9 cellular contexts compared by ENCODE assay signal in genomic region chr13:66689037-66689619, GRCh38.
DNase-seq lines count a peak whose midpoint lies in the region; FAIRE-seq and TF ChIP-seq lines count a peak whose summit lies in the region.
"Had no signal": no experiment of that assay in that cellular context is flagged by ENCODE, and none has a peak within 500 bp of the region (broad histone marks: within the 10 kb centered on the region; RNA-seq: fewer than 3 reads in every experiment).

No MANE protein-coding gene starts in this region.

- H3K4me3 Mint-ChIP-seq in endodermal cell: no peak overlapping the region
- no peak overlapping the region for H3K4me3 Mint-ChIP-seq in osteocyte (ENCODE audit: unreplicated experiment)

- no peaks in the 10 kb centered on the region for H3K36me3 ChIP-seq in endodermal cell (ENCODE audit: control insufficient read depth, insufficient read depth, low read length)

- H3K27ac Mint-ChIP-seq in endodermal cell (no peak overlapping the region), osteocyte (ENCODE audit: unreplicated experiment) (no peak overlapping the region)

- H3K9me3 ChIP-seq in endodermal cell (ENCODE audit: control insufficient read depth, low read length): peaks cover 21% of the 10 kb centered on the region

- no peaks in the 10 kb centered on the region for H3K27me3 Mint-ChIP-seq in endodermal cell (ENCODE audit: insufficient read depth)
- no peaks in the 10 kb centered on the region for H3K27me3 Mint-ChIP-seq in osteocyte (ENCODE audit: unreplicated experiment)

- TF ChIP-seq POLR2A in H54 (IDR thresholded peaks at IDR 0.05; ENCODE audit: low read depth, low read length): no peak

- DNase-seq in GM13977 (ENCODE audit: low spot score) (no peak), NCI-H2227 treated with DMSO at 0.1 percent for 48 hours (lab: John Stamatoyannopoulos, UW) (peak; percentile 53), endodermal cell (no peak), osteocyte (ENCODE audit: extremely low spot score, unreplicated experiment) (no peak), H54 (ENCODE audit: insufficient read length, low spot score) (no peak), NCI-H774 (lab: John Stamatoyannopoulos, UW) (no peak)
- DNase-seq in stimulated activated CD4-positive, alpha-beta T cell treated with anti-CD3 and anti-CD28 coated beads, Interleukin-2, amount 100 ng/mL, for 24 hours: no peak
- DNase-seq: activated CD4-positive, alpha-beta T cell treated with anti-CD3 and anti-CD28 coated beads, Interleukin-2, amount 50 U/mL, for 1 hour; RPMI8226 had no signal

- H3K4me1 Mint-ChIP-seq in endodermal cell (no peaks in the 10 kb centered on the region), osteocyte (ENCODE audit: unreplicated experiment) (peaks cover 24% of the 10 kb centered on the region)

- H3K27ac ChIP-seq in endodermal cell (ENCODE audit: low read depth, low read length): no peak overlapping the region

- H3K4me3 ChIP-seq in endodermal cell (ENCODE audit: low read length): no peak overlapping the region

- no peaks in the 10 kb centered on the region for H3K4me1 ChIP-seq in endodermal cell (ENCODE audit: control insufficient read depth, insufficient read depth, low read length)

- WGBS in endodermal cell (ENCODE audit: insufficient coverage in 1 of 2, insufficient read length in 1 of 2), 2 experiments: 80 to 90% methylated on average over 1 to 4 of the region's 4 CpGs

- H3K9me3 Mint-ChIP-seq in endodermal cell (peaks cover 20% of the 10 kb centered on the region), osteocyte (ENCODE audit: unreplicated experiment) (peaks cover 4% of the 10 kb centered on the region)

- no peak overlapping the region for H3K9ac ChIP-seq in endodermal cell (ENCODE audit: extremely low read depth, low read length, poor library complexity, severe bottlenecking)

- H3K36me3 Mint-ChIP-seq in endodermal cell (ENCODE audit: low read depth) (peaks cover 2% of the 10 kb centered on the region), osteocyte (ENCODE audit: unreplicated experiment) (no peaks in the 10 kb centered on the region)

- TF ChIP-seq CTCF in GM13977 (IDR thresholded peaks at IDR 0.05; ENCODE audit: extremely low read depth, insufficient read depth, missing control alignments) (peak; percentile 21), endodermal cell (conservative IDR thresholded peaks at IDR 0.05) (peak; percentile 48), osteocyte (IDR thresholded peaks at IDR 0.05) (peak; percentile 47)

- no peak for FAIRE-seq in H54 (lab: Jason Lieb, UNC)

- no peaks in the 10 kb centered on the region for H3K27me3 ChIP-seq in endodermal cell (ENCODE audit: control insufficient read depth, insufficient read depth, low read length, poor library complexity, severe bottlenecking)

- in situ Hi-C loops in GM13977 (cut with MboI; ENCODE audit: low pct_unique_long_range_greater_than_20kb, low sequenced_read_pairs, unreplicated experiment): no loop called here
